ENCODE assay signal across 18 cellular contexts in genomic region chr22:20604092-20604747, GRCh38.
"Had no signal": no experiment of that assay in that cellular context is flagged by ENCODE, and none has a peak within 500 bp of the region (broad histone marks: within the 10 kb centered on the region; RNA-seq: fewer than 3 reads in every experiment).

No MANE protein-coding gene starts in this region.

- H3K4me3 ChIP-seq: MG63 had no signal

- H3K9me3 ChIP-seq: MG63, SK-N-SH had no signal

- H3K27me3 ChIP-seq: MG63 had no signal

- H3K36me3 ChIP-seq: MG63 had no signal

- DNase-seq: Karpas-422, KG1, MG63, NCI-H1092 treated with DMSO at 0.1 percent for 48 hours, NCI-H1436, NCI-H187, NCI-H2029, NCI-H2081 treated with DMSO at 0.1 percent for 48 hours, NCI-H2171, NCI-H226, NCI-H446, NCI-H510A, NCI-H69, NCI-H774, RPMI8226, SW 1271 had no signal

- FAIRE-seq: RCC 7860 had no signal
